Comparison of ENCODE assay signal across 10 cellular contexts in the genomic region with DNA sequence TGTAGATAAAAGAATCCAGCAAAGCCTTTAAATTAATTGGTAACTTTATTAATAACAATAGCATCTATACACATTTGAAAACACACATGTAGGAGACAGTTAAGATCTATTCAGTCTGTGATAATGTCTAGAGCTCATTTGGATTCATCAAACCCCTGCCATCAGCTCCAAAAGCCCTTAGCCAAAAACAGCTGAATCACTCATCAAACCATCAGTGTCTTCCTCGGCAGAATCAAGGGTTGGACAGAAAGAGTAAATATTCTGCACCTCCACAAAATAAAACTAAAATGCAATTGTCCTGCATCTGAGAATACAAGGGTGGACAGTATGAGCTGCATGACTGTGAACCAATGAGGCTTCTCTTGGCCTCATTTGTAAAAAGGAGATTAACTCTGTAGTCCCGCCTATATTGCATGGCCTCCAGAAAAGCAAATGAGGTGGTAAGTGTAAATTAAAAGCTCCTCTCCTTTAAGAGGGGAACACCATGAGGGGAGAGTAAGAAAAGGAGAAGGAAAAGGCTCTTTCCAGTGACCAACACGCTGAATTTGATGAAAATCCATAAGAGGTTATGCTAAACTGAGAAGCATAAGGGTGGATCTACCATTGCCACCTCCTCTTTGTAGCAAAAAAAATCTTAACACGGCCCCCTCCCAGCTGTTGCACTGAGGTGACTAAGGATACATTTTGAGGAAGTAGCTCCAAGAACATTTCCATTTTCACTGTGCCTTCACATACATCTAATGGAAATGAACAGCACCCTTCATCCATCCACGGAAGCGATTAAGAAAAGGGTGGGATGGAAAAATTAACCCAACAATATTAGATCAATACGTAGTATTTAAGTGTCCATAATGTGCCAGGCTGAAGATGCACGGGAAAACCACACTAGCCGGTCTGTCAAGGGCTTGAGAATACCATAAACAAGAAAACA. TPM values are rescaled to one million over a fixed set of nuclear protein-coding genes. Genes with fewer than 3 reads are reported as not detected.
DNase-seq lines count a peak whose midpoint lies in the region; ATAC-seq and TF ChIP-seq lines count a peak whose summit lies in the region.
"Had no signal": no experiment of that assay in that cellular context is flagged by ENCODE, and none has a peak within 500 bp of the region (broad histone marks: within the 10 kb centered on the region; RNA-seq: fewer than 3 reads in every experiment).

No MANE protein-coding gene starts in this region.

- POLR2A ChIA-PET in activated CD4-positive, alpha-beta T cell treated with anti-CD3 and anti-CD28 coated beads for 36 hours (lab: Charles Lee), result interaction anchor here (0.6 to 4.8 kb wide), 8 partner anchors 15 to 479 kb away, joined by 3 to 33 read pairs (median 4); a partner anchor contains a TSS

- peak overlapping the region; percentile 91 for H3K27ac ChIP-seq in SJSA1
- peak overlapping the region; percentile 95 to 99 (median 98) for H3K27ac ChIP-seq in gastrocnemius medialis

- peak; percentile 64 for DNase-seq in activated CD4-positive, alpha-beta T cell treated with anti-CD3 and anti-CD28 coated beads for 36 hours
- no peak for DNase-seq in activated CD4-positive, alpha-beta T cell treated with anti-CD3 and anti-CD28 coated beads, Interleukin-2, amount 50 U/mL, for 4 hours
- peak; percentile 89 for DNase-seq in MV-4-11 (lab: John Stamatoyannopoulos, UW)
- DNase-seq in SJSA1 (ENCODE audit: low read depth in 1 of 2, low spot score in 2 of 2), result no peak
- DNase-seq in fibroblast of the aortic adventitia (ENCODE audit: low read depth), result peak; percentile 34
- peak in 1 of 2 donors; percentile 12 for DNase-seq in gastrocnemius medialis
- DNase-seq in inferior parietal cortex (ENCODE audit: extremely low spot score), result no peak
- no peak for DNase-seq in nephron progenitor cell
- DNase-seq: DND-41 had no signal

- no peaks in the 10 kb centered on the region for H3K27me3 Mint-ChIP-seq in activated CD4-positive, alpha-beta T cell treated with anti-CD3 and anti-CD28 coated beads for 36 hours
- peaks cover 4% of the 10 kb centered on the region for H3K27me3 Mint-ChIP-seq in nephron progenitor cell (ENCODE audit: low read depth, poor library complexity)

- H3K4me1 Mint-ChIP-seq in activated CD4-positive, alpha-beta T cell treated with anti-CD3 and anti-CD28 coated beads for 36 hours, result peaks cover 17% of the 10 kb centered on the region
- peaks cover 8% of the 10 kb centered on the region for H3K4me1 Mint-ChIP-seq in nephron progenitor cell

- CTCF ChIA-PET in activated CD4-positive, alpha-beta T cell treated with anti-CD3 and anti-CD28 coated beads for 36 hours (lab: Charles Lee), result interaction anchor here (0.6 to 0.9 kb wide), 3 partner anchors 41 to 286 kb away, joined by 3 to 5 read pairs (median 3); no protein-coding TSS in a partner anchor

- H3K27me3 ChIP-seq in SJSA1 (replicated peaks) (no peaks in the 10 kb centered on the region), gastrocnemius medialis (no peaks in the 10 kb centered on the region)

- no peak overlapping the region for H3K4me3 Mint-ChIP-seq in activated CD4-positive, alpha-beta T cell treated with anti-CD3 and anti-CD28 coated beads for 36 hours
- H3K4me3 Mint-ChIP-seq in nephron progenitor cell, result no peak overlapping the region

- in situ Hi-C loops in gastrocnemius medialis (cut with MboI; ENCODE audit: low sequenced_read_pairs in 4 of 4), result no loop called here

- TF ChIP-seq CTCF in fibroblast of the aortic adventitia (IDR thresholded peaks at IDR 0.05; ENCODE audit: insufficient read depth, low read length), result no peak
- TF ChIP-seq CTCF in gastrocnemius medialis (IDR thresholded peaks at IDR 0.05 in 4 of 5, conservative IDR thresholded peaks at IDR 0.05 in 1 of 5), result no peak
- TF ChIP-seq CTCF in nephron progenitor cell (IDR thresholded peaks at IDR 0.05), result no peak

- no peaks in the 10 kb centered on the region for H3K9me3 Mint-ChIP-seq in activated CD4-positive, alpha-beta T cell treated with anti-CD3 and anti-CD28 coated beads for 36 hours (ENCODE audit: low read depth)
- no peaks in the 10 kb centered on the region for H3K9me3 Mint-ChIP-seq in nephron progenitor cell

- no peak overlapping the region for H3K27ac Mint-ChIP-seq in activated CD4-positive, alpha-beta T cell treated with anti-CD3 and anti-CD28 coated beads for 36 hours
- H3K27ac Mint-ChIP-seq in nephron progenitor cell, result no peak overlapping the region

- intact Hi-C loops in activated CD4-positive, alpha-beta T cell treated with anti-CD3 and anti-CD28 coated beads for 36 hours (cut with DNase I, micrococcal nuclease), result no loop called here
- intact Hi-C loops in gastrocnemius medialis (cut with DNase I; ENCODE audit: low total_unique reads), result no loop called here

- H3K4me3 ChIP-seq in SJSA1, result peak overlapping the region; percentile 46
- peak overlapping the region; percentile 78 for H3K4me3 ChIP-seq in fibroblast of the aortic adventitia (ENCODE audit: low read depth, low read length)
- H3K4me3 ChIP-seq in gastrocnemius medialis, result peak overlapping the region; percentile 66 to 81 (median 76)

- peaks cover 2% of the 10 kb centered on the region for H3K36me3 Mint-ChIP-seq in activated CD4-positive, alpha-beta T cell treated with anti-CD3 and anti-CD28 coated beads for 36 hours (ENCODE audit: low read depth)
- no peaks in the 10 kb centered on the region for H3K36me3 Mint-ChIP-seq in nephron progenitor cell (ENCODE audit: low read depth)
- H3K36me3 Mint-ChIP-seq: activated naive CD4-positive, alpha-beta T cell treated with anti-CD3 and anti-CD28 coated beads, Interleukin-2, amount 50 U/mL, for 72 hours had no signal

- H3K9me3 ChIP-seq in SJSA1 (replicated peaks) (no peaks in the 10 kb centered on the region), gastrocnemius medialis (no peaks in the 10 kb centered on the region)

- TF ChIP-seq POLR2A in gastrocnemius medialis (IDR thresholded peaks at IDR 0.05), result no peak

- H3K4me1 ChIP-seq in SJSA1 (replicated peaks), result peaks cover 19% of the 10 kb centered on the region
- peaks cover 22% of the 10 kb centered on the region in 2 donors for H3K4me1 ChIP-seq in gastrocnemius medialis

- ATAC-seq in activated CD4-positive, alpha-beta T cell treated with anti-CD3 and anti-CD28 coated beads for 36 hours, result no peak
- ATAC-seq in gastrocnemius medialis, result no peak

- H3K36me3 ChIP-seq in SJSA1, result no peaks in the 10 kb centered on the region
- no peaks in the 10 kb centered on the region for H3K36me3 ChIP-seq in gastrocnemius medialis

RNA-seq across cellular contexts. Expression of a gene that starts 14.7 kb away (rescaled TPM):
- 10 to 100 TPM; 24.1 to 30.0 TPM for total RNA-seq in activated CD4-positive, alpha-beta T cell treated with anti-CD3 and anti-CD28 coated beads for 36 hours
- total RNA-seq in SJSA1 (2014; rRNA removed; shearing (Covaris generic)), result 9.8 and 12.3 TPM in 2 replicates
- 7.0 and 9.4 TPM in 2 replicates for total RNA-seq in fibroblast of the aortic adventitia (ENCODE audit: low replicate concordance)
- total RNA-seq in gastrocnemius medialis, result 10 to 100 TPM; 17.0 to 35.4 (median 28.7) TPM

RNA-seq across cellular contexts. Expression of a gene that starts 32.9 kb away (rescaled TPM):
- total RNA-seq in activated CD4-positive, alpha-beta T cell treated with anti-CD3 and anti-CD28 coated beads for 36 hours, result 1 to 10 TPM; 7.8 to 8.5 TPM
- 16.6 and 17.8 TPM in 2 replicates for total RNA-seq in SJSA1 (2014; rRNA removed; shearing (Covaris generic))
- total RNA-seq in fibroblast of the aortic adventitia (ENCODE audit: low replicate concordance) (17.4 and 25.0 TPM in 2 replicates), gastrocnemius medialis (under 1 TPM; 0.12 to 0.56 (median 0.30) TPM)

RNA-seq across cellular contexts. Expression of a gene that starts 42.9 kb away (rescaled TPM):
- 10 to 100 TPM; 68.6 to 71.9 TPM for total RNA-seq in activated CD4-positive, alpha-beta T cell treated with anti-CD3 and anti-CD28 coated beads for 36 hours
- 5.7 and 16.4 TPM in 2 replicates for total RNA-seq in SJSA1 (2014; rRNA removed; shearing (Covaris generic))
- 2.8 and 24.9 TPM in 2 replicates for total RNA-seq in fibroblast of the aortic adventitia (ENCODE audit: low replicate concordance)
- 10 to 100 TPM in 1 of 4 donors, 1 to 10 TPM in 3; 4.4 to 17.4 (median 8.1) TPM for total RNA-seq in gastrocnemius medialis

RNA-seq across cellular contexts. Expression of a gene that starts 52.0 kb away (rescaled TPM):
- total RNA-seq in activated CD4-positive, alpha-beta T cell treated with anti-CD3 and anti-CD28 coated beads for 36 hours, result 1 to 10 TPM; 1.3 TPM
- total RNA-seq in SJSA1 (2014; rRNA removed; shearing (Covaris generic)), result 2.1 and 6.4 TPM in 2 replicates
- total RNA-seq in fibroblast of the aortic adventitia (ENCODE audit: low replicate concordance) (7.3 and 22.1 TPM in 2 replicates), gastrocnemius medialis (1 to 10 TPM; 1.2 to 4.6 (median 3.5) TPM)

Comparison
In these comparisons a context has a peak if more than half of its experiments do, and no peak if none do; other contexts are left out.
1. DNase-seq: peak in activated CD4-positive, alpha-beta T cell treated with anti-CD3 and anti-CD28 coated beads for 36 hours (single experiment), MV-4-11 (single experiment) and fibroblast of the aortic adventitia (single experiment); none in activated CD4-positive, alpha-beta T cell treated with anti-CD3 and anti-CD28 coated beads, Interleukin-2, amount 50 U/mL, for 4 hours (0 of 2), SJSA1 (0 of 2), inferior parietal cortex (single experiment) and nephron progenitor cell (single experiment).
2. RNA of a gene that starts 32.9 kb away (total RNA-seq): 17.4 to 25.0 TPM in fibroblast of the aortic adventitia, 16.6 to 17.8 TPM in SJSA1 and 7.8 to 8.5 TPM in activated CD4-positive, alpha-beta T cell treated with anti-CD3 and anti-CD28 coated beads for 36 hours; 0.12 to 0.56 TPM in gastrocnemius medialis; every median in the first group is over 4 times any median in the second.
3. Peak in every context shown above with its lines, with median percentiles within 50 percentile points of each other: H3K4me3 ChIP-seq.